ENCODE assay signal across 9 cellular contexts in the genomic region with DNA sequence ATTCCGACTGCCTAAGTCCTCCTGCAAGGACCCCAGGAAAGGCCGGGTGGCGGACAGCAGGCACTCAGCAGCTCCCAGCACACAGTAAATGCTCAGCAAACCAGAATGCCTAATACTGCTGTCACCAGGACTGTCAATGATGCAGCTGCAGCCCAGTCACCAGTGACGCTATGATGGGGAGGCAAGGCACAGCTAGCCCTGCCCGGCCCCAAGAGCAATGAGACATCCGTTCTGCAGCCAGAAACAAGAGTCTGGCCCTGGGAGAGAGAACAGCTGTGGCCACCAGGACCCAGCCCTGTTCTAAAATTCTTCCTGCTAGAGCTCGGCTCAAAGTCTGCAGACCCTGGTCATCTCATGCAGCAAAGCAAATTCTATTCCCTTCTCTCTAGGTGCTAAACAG.
DNase-seq lines count a peak whose midpoint lies in the region; ATAC-seq and TF ChIP-seq lines count a peak whose summit lies in the region.
"Had no signal": no experiment of that assay in that cellular context is flagged by ENCODE, and none has a peak within 500 bp of the region (broad histone marks: within the 10 kb centered on the region; RNA-seq: fewer than 3 reads in every experiment).

No MANE protein-coding gene starts in this region.

- no peak overlapping the region for H3K4me3 ChIP-seq in GM23338
- no peak overlapping the region for H3K4me3 ChIP-seq in choroid plexus epithelial cell (ENCODE audit: low read depth, low read length)
- H3K4me3 ChIP-seq in suprapubic skin, result no peak overlapping the region

- H3K27ac ChIP-seq in GM23338 (ENCODE audit: low read depth), result peak overlapping the region; percentile 66
- H3K27ac ChIP-seq in suprapubic skin, result peak overlapping the region; percentile 63

- H3K9me3 ChIP-seq in suprapubic skin, result no peaks in the 10 kb centered on the region

- H3K27ac Mint-ChIP-seq in GM23338, result 0 out of 2 replicates have a peak overlapping the region, but pooled peaks have one; percentile 39
- H3K27ac Mint-ChIP-seq in activated T-helper 2 cell treated with anti-CD3 and anti-CD28 coated beads, Interferon-gamma antibody, Interleukin-2, Interleukin-4, amounts not matched to agents 10 μg/mL and 5 μg/mL and 100 μg/mL, durations not matched to agents 14 hours and 24 hours and 36 hours, result no peak overlapping the region
- H3K27ac Mint-ChIP-seq: activated naive CD8-positive, alpha-beta T cell treated with anti-CD3 and anti-CD28 coated beads, Interleukin-2, amount 10 ng/mL, durations not matched to agents 7 days and 5 days had no signal

- peaks cover 14% of the 10 kb centered on the region for H4K20me1 ChIP-seq in GM23338 (replicated peaks; ENCODE audit: insufficient read depth)

- no peak overlapping the region for H3K4me3 Mint-ChIP-seq in GM23338
- H3K4me3 Mint-ChIP-seq in activated T-helper 2 cell treated with anti-CD3 and anti-CD28 coated beads, Interferon-gamma antibody, Interleukin-2, Interleukin-4, amounts not matched to agents 10 μg/mL and 5 μg/mL and 100 μg/mL, durations not matched to agents 14 hours and 24 hours and 36 hours (ENCODE audit: low read depth), result no peak overlapping the region
- H3K4me3 Mint-ChIP-seq: activated naive CD8-positive, alpha-beta T cell treated with anti-CD3 and anti-CD28 coated beads, Interleukin-2, amount 10 ng/mL, durations not matched to agents 7 days and 5 days had no signal

- H3K4me1 ChIP-seq in GM23338 (ENCODE audit: insufficient read depth), result peaks cover 37% of the 10 kb centered on the region
- peaks cover 61% of the 10 kb centered on the region for H3K4me1 ChIP-seq in suprapubic skin

- peaks cover 6% of the 10 kb centered on the region; the same call in 1 of the 3 replicates for H3K36me3 Mint-ChIP-seq in GM23338 (ENCODE audit: low read depth)
- H3K36me3 Mint-ChIP-seq in activated T-helper 2 cell treated with anti-CD3 and anti-CD28 coated beads, Interferon-gamma antibody, Interleukin-2, Interleukin-4, amounts not matched to agents 10 μg/mL and 5 μg/mL and 100 μg/mL, durations not matched to agents 14 hours and 24 hours and 36 hours (ENCODE audit: low read depth), result peaks cover 6% of the 10 kb centered on the region

- H3F3A ChIP-seq in GM23338 (replicated peaks; ENCODE audit: low read depth), result 0 out of 2 replicates have a peak, but pooled peaks cover 5% of the 10 kb centered on the region

- H3K9me2 ChIP-seq in GM23338 (ENCODE audit: insufficient read depth), result no peaks in the 10 kb centered on the region

- DNase-seq in GM23338 (ENCODE audit: low spot score) (no peak), choroid plexus epithelial cell (ENCODE audit: low read depth) (peak; percentile 81), left colon (no peak), suprapubic skin (ENCODE audit: low spot score in 2 of 2) (peak; percentile 86 to 92), NCI-H1436 (lab: John Stamatoyannopoulos, UW) (no peak)
- no peak for DNase-seq in activated CD8-positive, alpha-beta memory T cell treated with anti-CD3 and anti-CD28 coated beads, Interleukin-2, amount 50 U/mL, for 4 hours
- DNase-seq in activated T-helper 2 cell treated with anti-CD3 and anti-CD28 coated beads, Interferon-gamma antibody, Interleukin-2, Interleukin-4, amounts not matched to agents 10 μg/mL and 5 μg/mL and 100 μg/mL, durations not matched to agents 14 hours and 24 hours and 36 hours (ENCODE audit: low spot score), result no peak
- DNase-seq: activated naive CD8-positive, alpha-beta T cell treated with anti-CD3 and anti-CD28 coated beads, Interleukin-2, amount 10 ng/mL, durations not matched to agents 7 days and 5 days had no signal

- no peak for ATAC-seq in GM23338
- ATAC-seq in left colon, result peak; percentile 15
- ATAC-seq in GM21381 (IDR thresholded peaks at IDR 0.05; ENCODE audit: unreplicated experiment), result no peak

- TF ChIP-seq EP300 in suprapubic skin (IDR thresholded peaks at IDR 0.05), result no peak

- peaks cover 25% of the 10 kb centered on the region for H3K27me3 Mint-ChIP-seq in GM23338 (ENCODE audit: insufficient read depth, low read depth, poor library complexity)
- no peaks in the 10 kb centered on the region for H3K27me3 Mint-ChIP-seq in activated T-helper 2 cell treated with anti-CD3 and anti-CD28 coated beads, Interferon-gamma antibody, Interleukin-2, Interleukin-4, amounts not matched to agents 10 μg/mL and 5 μg/mL and 100 μg/mL, durations not matched to agents 14 hours and 24 hours and 36 hours (ENCODE audit: low read depth)
- H3K27me3 Mint-ChIP-seq: activated naive CD8-positive, alpha-beta T cell treated with anti-CD3 and anti-CD28 coated beads, Interleukin-2, amount 10 ng/mL, durations not matched to agents 7 days and 5 days had no signal

- H3K36me3 ChIP-seq in GM23338 (ENCODE audit: insufficient read depth) (no peaks in the 10 kb centered on the region), suprapubic skin (peaks cover 23% of the 10 kb centered on the region)

- 51% methylated on average over 3 of the region's 7 CpGs for WGBS in suprapubic skin

- peaks cover 57% of the 10 kb centered on the region for H3K4me1 Mint-ChIP-seq in GM23338
- peaks cover 23% of the 10 kb centered on the region for H3K4me1 Mint-ChIP-seq in activated T-helper 2 cell treated with anti-CD3 and anti-CD28 coated beads, Interferon-gamma antibody, Interleukin-2, Interleukin-4, amounts not matched to agents 10 μg/mL and 5 μg/mL and 100 μg/mL, durations not matched to agents 14 hours and 24 hours and 36 hours (ENCODE audit: low read depth)

- TF ChIP-seq CTCF in GM23338 (conservative IDR thresholded peaks at IDR 0.05; ENCODE audit: low read depth in 2 of 2), result no peak
- no peak for TF ChIP-seq CTCF in choroid plexus epithelial cell (conservative IDR thresholded peaks at IDR 0.05; ENCODE audit: low read depth, low read length)
- no peak for TF ChIP-seq CTCF in suprapubic skin (IDR thresholded peaks at IDR 0.05)

- no peak for TF ChIP-seq POLR2A in suprapubic skin (IDR thresholded peaks at IDR 0.05)

- H3K79me2 ChIP-seq in GM23338 (replicated peaks; ENCODE audit: insufficient read depth), result peaks cover 95% of the 10 kb centered on the region

- intact Hi-C loops in left colon (cut with DNase I, micrococcal nuclease), result no loop called here
- intact Hi-C loops in activated T-helper 2 cell treated with anti-CD3 and anti-CD28 coated beads, Interferon-gamma antibody, Interleukin-2, Interleukin-4, amounts not matched to agents 10 μg/mL and 5 μg/mL and 100 μg/mL, durations not matched to agents 14 hours and 24 hours and 36 hours (cut with micrococcal nuclease), result no loop called here

- H3K4me2 ChIP-seq in GM23338, result no peak overlapping the region

- H2AFZ ChIP-seq in GM23338, result no peak overlapping the region

- H3K9me3 Mint-ChIP-seq in GM23338, result no peaks in the 10 kb centered on the region
- no peaks in the 10 kb centered on the region for H3K9me3 Mint-ChIP-seq in activated T-helper 2 cell treated with anti-CD3 and anti-CD28 coated beads, Interferon-gamma antibody, Interleukin-2, Interleukin-4, amounts not matched to agents 10 μg/mL and 5 μg/mL and 100 μg/mL, durations not matched to agents 14 hours and 24 hours and 36 hours
- H3K9me3 Mint-ChIP-seq: activated naive CD8-positive, alpha-beta T cell treated with anti-CD3 and anti-CD28 coated beads, Interleukin-2, amount 10 ng/mL, durations not matched to agents 7 days and 5 days had no signal

- H3K27me3 ChIP-seq in GM23338 (ENCODE audit: insufficient read depth) (no peaks in the 10 kb centered on the region), suprapubic skin (no peaks in the 10 kb centered on the region)

Comparison
In these comparisons a context has a peak if more than half of its experiments do, and no peak if none do; other contexts are left out.
1. DNase-seq: peak in choroid plexus epithelial cell (single experiment) and suprapubic skin (2 of 2); none in GM23338 (single experiment), left colon (0 of 2), activated CD8-positive, alpha-beta memory T cell treated with anti-CD3 and anti-CD28 coated beads, Interleukin-2, amount 50 U/mL, for 4 hours (single experiment), activated T-helper 2 cell treated with anti-CD3 and anti-CD28 coated beads, Interferon-gamma antibody, Interleukin-2, Interleukin-4, amounts not matched to agents 10 μg/mL and 5 μg/mL and 100 μg/mL, durations not matched to agents 14 hours and 24 hours and 36 hours (single experiment) and NCI-H1436 (single experiment).